ENCODE assay signal across 8 cellular contexts in genomic region chr10:102629661-102630614, GRCh38. TPM values are rescaled to one million over a fixed set of nuclear protein-coding genes. Genes with fewer than 3 reads are reported as not detected.
A peak's percentile ranks its signal among the peaks of the same experiment; 100 is the strongest.
DNase-seq lines count a peak whose midpoint lies in the region; ATAC-seq and TF ChIP-seq lines count a peak whose summit lies in the region.

No MANE protein-coding gene starts in this region.

- 46 to 53% methylated on average over 5 to 9 of the region's 22 CpGs for WGBS in gastroesophageal sphincter (ENCODE audit: low coverage in 1 of 2), 2 donors
- 65% methylated on average over 22 of the region's 22 CpGs for WGBS in prostate gland

- TF ChIP-seq POLR2A in gastroesophageal sphincter (IDR thresholded peaks at IDR 0.05) = no peak
- no peak for TF ChIP-seq POLR2A in gastrocnemius medialis (IDR thresholded peaks at IDR 0.05)
- no peak for TF ChIP-seq POLR2A in prostate gland (IDR thresholded peaks at IDR 0.05)

- TF ChIP-seq EP300 in gastroesophageal sphincter (IDR thresholded peaks at IDR 0.05) = no peak

- H3K27ac ChIP-seq in gastroesophageal sphincter = peak overlapping the region in 3 of 4 donors; percentile 86 to 88 (median 87)
- peak overlapping the region; percentile 13 to 79 (median 44) for H3K27ac ChIP-seq in gastrocnemius medialis
- H3K27ac ChIP-seq in prostate gland = no peak overlapping the region

- ATAC-seq in gastroesophageal sphincter (no peak), gastrocnemius medialis (no peak)

- intact Hi-C loops in gastrocnemius medialis (cut with DNase I; ENCODE audit: low total_unique reads) (no loop called here), prostate gland (cut with DNase I) (no loop called here)

- peaks cover 0 to 94% (median 60%) of the 10 kb centered on the region in 3 donors for H3K4me1 ChIP-seq in gastroesophageal sphincter
- H3K4me1 ChIP-seq in gastrocnemius medialis = peaks cover 51 to 57% of the 10 kb centered on the region in 2 donors
- peaks cover 4% of the 10 kb centered on the region for H3K4me1 ChIP-seq in prostate gland (replicated peaks)

- no peaks in the 10 kb centered on the region for H3K27me3 ChIP-seq in gastroesophageal sphincter
- no peaks in the 10 kb centered on the region for H3K27me3 ChIP-seq in gastrocnemius medialis
- H3K27me3 ChIP-seq in prostate gland (replicated peaks; ENCODE audit: insufficient read depth) = no peaks in the 10 kb centered on the region

- in situ Hi-C loops in gastrocnemius medialis (cut with MboI; ENCODE audit: low sequenced_read_pairs in 4 of 4) = no loop called here

- TF ChIP-seq CTCF in gastroesophageal sphincter (IDR thresholded peaks at IDR 0.05) (no peak), gastrocnemius medialis (IDR thresholded peaks at IDR 0.05 in 4 of 5, conservative IDR thresholded peaks at IDR 0.05 in 1 of 5) (no peak), prostate gland (IDR thresholded peaks at IDR 0.05) (no peak)

- peak; percentile 78 for DNase-seq in GM04503 (ENCODE audit: low read depth)
- peak; percentile 46 for DNase-seq in SW480 (ENCODE audit: low spot score)
- DNase-seq in gastrocnemius medialis = no peak
- no peak for DNase-seq in NCI-H187 treated with DMSO at 0.1 percent for 48 hours (lab: John Stamatoyannopoulos, UW)
- DNase-seq in prostate gland (ENCODE audit: low spot score) = no peak
- no peak for DNase-seq in Ammon's horn (ENCODE audit: low spot score)
- no peak for DNase-seq in epidermal melanocyte (ENCODE audit: insufficient read length, low spot score)

- H3K36me3 ChIP-seq in gastroesophageal sphincter (peaks cover 0 to 28% of the 10 kb centered on the region in 2 donors), gastrocnemius medialis (peaks cover 0 to 5% of the 10 kb centered on the region in 2 donors), prostate gland (no peaks in the 10 kb centered on the region)

- H3K4me3 ChIP-seq in gastroesophageal sphincter (no peak overlapping the region), gastrocnemius medialis (no peak overlapping the region), prostate gland (no peak overlapping the region)

- H3K9me3 ChIP-seq in gastroesophageal sphincter = no peaks in the 10 kb centered on the region
- no peaks in the 10 kb centered on the region for H3K9me3 ChIP-seq in gastrocnemius medialis
- H3K9me3 ChIP-seq in prostate gland = no peaks in the 10 kb centered on the region

RNA-seq across cellular contexts. Expression of gene TRIM8, which starts 14.3 kb away (rescaled TPM):
- total RNA-seq in gastroesophageal sphincter = 100 to 1,000 TPM in 3 of 4 donors, 10 to 100 TPM in 1; 96.7 to 171 (median 131) TPM
- 100 to 1,000 TPM; 113 to 222 (median 138) TPM for total RNA-seq in gastrocnemius medialis
- 100 to 1,000 TPM; 148 to 222 TPM for total RNA-seq in prostate gland

Comparison
In these comparisons a context has a peak if more than half of its experiments do, and no peak if none do; other contexts are left out.
1. DNase-seq: peak in GM04503 (single experiment) and SW480 (single experiment); none in gastrocnemius medialis (0 of 2), NCI-H187 treated with DMSO at 0.1 percent for 48 hours (single experiment), prostate gland (single experiment), Ammon's horn (single experiment) and epidermal melanocyte (single experiment).
2. H3K27ac ChIP-seq: peak in gastroesophageal sphincter (3 of 4) and gastrocnemius medialis (4 of 4); none in prostate gland (0 of 2).